In the genomic region with DNA sequence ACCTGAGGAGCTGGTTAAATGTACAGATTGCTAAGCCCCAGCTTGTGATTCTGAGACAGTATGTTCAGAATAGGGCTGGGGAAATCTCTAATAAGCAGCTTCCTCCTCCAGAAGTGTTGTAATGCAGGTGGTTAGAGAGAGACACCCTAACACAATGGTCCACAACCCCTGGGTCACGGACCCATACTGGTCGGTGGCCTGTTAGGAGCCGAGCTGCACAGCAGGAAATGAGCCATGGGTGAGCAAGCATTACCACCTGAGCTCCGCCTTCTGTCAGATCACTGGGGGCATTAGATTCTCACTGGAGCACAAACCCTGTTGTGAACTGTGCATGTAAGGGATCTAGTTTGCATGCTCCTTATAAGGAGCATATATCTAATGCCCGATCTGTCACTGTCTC, we compare ENCODE assay signal across 18 cellular contexts.
DNase-seq lines count a peak whose midpoint lies in the region; ATAC-seq, FAIRE-seq and TF ChIP-seq lines count a peak whose summit lies in the region.
"Had no signal": no experiment of that assay in that cellular context is flagged by ENCODE, and none has a peak within 500 bp of the region (broad histone marks: within the 10 kb centered on the region; RNA-seq: fewer than 3 reads in every experiment).

No MANE protein-coding gene starts in this region.

- no peaks in the 10 kb centered on the region for H3K9me3 ChIP-seq in tibial artery
- H3K9me3 ChIP-seq: lower lobe of right lung, SK-N-SH, vagina had no signal

- DNase-seq in GF-D8 (lab: John Stamatoyannopoulos, UW) (peak; percentile 36), RCC 7860 (ENCODE audit: low spot score) (peak; percentile 34), islet precursor cell (peak; percentile 55), GM19238 (ENCODE audit: insufficient read length, low spot score) (no peak), tibial artery (no peak), brain microvascular endothelial cell (no peak)
- DNase-seq: activated CD4-positive, alpha-beta T cell treated with anti-CD3 and anti-CD28 coated beads, Interleukin-2, amount 50 U/mL, for 48 hours; activated T-cell treated with anti-CD3 and anti-CD28 coated beads, Interleukin-2, amount 50 U/mL, for 24 hours; effector CD4-positive, alpha-beta T cell; GDM1; lower lobe of right lung; NCI-H2081; SK-N-SH; stimulated activated CD4-positive, alpha-beta T cell treated with anti-CD3 and anti-CD28 coated beads, Interleukin-15, amount 100 ng/mL, for 24 hours had no signal

- H3K27ac ChIP-seq in tibial artery (no peak overlapping the region), brain microvascular endothelial cell (no peak overlapping the region)
- H3K27ac ChIP-seq: lower lobe of right lung, vagina had no signal

- in situ Hi-C loops in brain microvascular endothelial cell (cut with HindIII; ENCODE audit: low pct_ligation_motif_present, low sequenced_read_pairs), result no loop called here

- H3K4me1 ChIP-seq in tibial artery, result no peaks in the 10 kb centered on the region
- H3K4me1 ChIP-seq: lower lobe of right lung, vagina had no signal

- peak; percentile 18 for FAIRE-seq in RCC 7860 (lab: Jason Lieb, UNC)

- ATAC-seq in HG03060 (IDR thresholded peaks at IDR 0.05; ENCODE audit: low read depth, unreplicated experiment), result peak; percentile 59
- ATAC-seq in GM18909 (IDR thresholded peaks at IDR 0.05; ENCODE audit: poor library complexity, unreplicated experiment), result no peak
- ATAC-seq: activated naive CD4-positive, alpha-beta T cell treated with anti-CD3 and anti-CD28 coated beads, Interleukin-2, amount 50 U/mL, for 72 hours; lower lobe of right lung had no signal

- peaks cover 0 to 31% (median 3%) of the 10 kb centered on the region in 3 donors for H3K36me3 ChIP-seq in tibial artery
- no peaks in the 10 kb centered on the region for H3K36me3 ChIP-seq in brain microvascular endothelial cell (replicated peaks)
- H3K36me3 ChIP-seq: lower lobe of right lung had no signal

- H3K27me3 ChIP-seq in tibial artery (no peaks in the 10 kb centered on the region), brain microvascular endothelial cell (replicated peaks) (no peaks in the 10 kb centered on the region)
- H3K27me3 ChIP-seq: vagina had no signal

- H3K4me3 ChIP-seq in tibial artery (no peak overlapping the region), brain microvascular endothelial cell (ENCODE audit: low read depth, low read length) (no peak overlapping the region)
- H3K4me3 ChIP-seq: lower lobe of right lung, vagina had no signal

- no peak for TF ChIP-seq CTCF in tibial artery (IDR thresholded peaks at IDR 0.05)
- TF ChIP-seq CTCF in brain microvascular endothelial cell (IDR thresholded peaks at IDR 0.05; ENCODE audit: low read depth, low read length, missing control alignments), result no peak

- intact Hi-C loops in tibial artery (cut with DNase I; ENCODE audit: low total_unique reads), result no loop called here

Comparison
In these comparisons a context has a peak if more than half of its experiments do, and no peak if none do; other contexts are left out.
1. DNase-seq: peak in GF-D8 (single experiment), RCC 7860 (single experiment) and islet precursor cell (single experiment); none in GM19238 (single experiment), tibial artery (0 of 2) and brain microvascular endothelial cell (single experiment).